ENCODE assay signal across 9 cellular contexts in the genomic region with DNA sequence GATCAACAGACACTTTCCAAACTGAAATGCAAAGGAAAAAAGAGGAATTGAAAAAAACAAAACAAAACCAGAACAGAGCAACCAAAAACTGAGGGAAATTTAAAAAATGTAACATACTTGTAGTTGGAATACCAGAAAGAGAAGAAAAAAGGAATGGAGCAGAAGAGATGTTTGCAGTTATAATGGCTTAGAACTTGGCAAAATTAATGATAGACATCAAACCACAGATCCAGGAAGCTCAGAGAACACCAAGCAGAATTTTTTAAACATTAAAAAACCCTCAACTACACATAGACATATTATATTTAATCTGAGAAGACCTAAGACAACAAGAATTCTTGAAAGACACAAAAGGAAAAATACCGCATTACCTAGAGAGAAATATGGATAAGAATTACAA. TPM values are rescaled to one million over a fixed set of nuclear protein-coding genes. Genes with fewer than 3 reads are reported as not detected.
"Had no signal": no experiment of that assay in that cellular context is flagged by ENCODE, and none has a peak within 500 bp of the region (broad histone marks: within the 10 kb centered on the region; RNA-seq: fewer than 3 reads in every experiment).

No MANE protein-coding gene starts in this region.

- H3K4me3 Mint-ChIP-seq: IgD-negative memory B cell had no signal

- H3K4me3 ChIP-seq: K562 had no signal

- H3K27ac ChIP-seq: HL-60, KMS-11 had no signal

- DNase-seq: IMR-90, KBM-7, KG1 had no signal

- H3K4me2 ChIP-seq: KMS-11 had no signal

- ATAC-seq: HepG2, K562 had no signal

RNA-seq across cellular contexts. Expression of a gene that starts 46.1 kb away (rescaled TPM):
- total RNA-seq: HT1080, IMR-90 had no signal
- polyA plus RNA-seq: HepG2, IMR-90 had no signal

RNA-seq across cellular contexts. Expression of a gene that starts 52.6 kb away (rescaled TPM):
- total RNA-seq: HepG2, HT1080, IMR-90, K562 had no signal
- polyA plus RNA-seq: IgD-negative memory B cell, K562 had no signal
